In the genomic region with DNA sequence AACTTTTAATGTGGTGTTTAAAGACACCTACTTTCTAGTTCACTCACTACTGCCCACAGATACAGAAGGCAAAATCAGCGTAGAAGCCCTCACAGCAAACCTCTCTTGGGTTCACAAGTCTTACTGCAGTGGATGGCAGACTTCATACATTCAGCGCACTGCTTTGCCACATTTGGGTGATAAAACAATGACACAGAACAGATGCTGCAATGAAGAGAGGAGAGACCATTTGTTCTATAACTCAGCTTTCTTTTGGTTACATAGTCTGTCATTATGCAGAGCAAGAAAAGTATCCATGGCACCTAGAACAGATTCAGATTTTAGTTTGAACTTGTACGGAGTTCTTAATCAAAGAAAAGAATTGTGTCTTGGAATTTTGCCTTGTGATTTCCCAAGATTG, we compare ENCODE assay signal across 22 cellular contexts.
DNase-seq lines count a peak whose midpoint lies in the region; ATAC-seq and TF ChIP-seq lines count a peak whose summit lies in the region.
"Had no signal": no experiment of that assay in that cellular context is flagged by ENCODE, and none has a peak within 500 bp of the region (broad histone marks: within the 10 kb centered on the region; RNA-seq: fewer than 3 reads in every experiment).

No MANE protein-coding gene starts in this region.

- peak overlapping the region; percentile 13 for H3K4me2 ChIP-seq in hepatocyte
- H3K4me2 ChIP-seq: PC-9 had no signal

- H3K9me2 ChIP-seq in hepatocyte (replicated peaks; ENCODE audit: insufficient read depth): no peaks in the 10 kb centered on the region

- H3K36me3 ChIP-seq in hepatocyte (replicated peaks; ENCODE audit: insufficient read depth, low read depth) (no peaks in the 10 kb centered on the region), aorta (ENCODE audit: control insufficient read depth in 1 of 2, insufficient read depth in 2 of 2, low read length in 1 of 2) (no peaks in the 10 kb centered on the region), gastrocnemius medialis (no peaks in the 10 kb centered on the region)

- peak; percentile 10 for ATAC-seq in Right ventricle myocardium inferior
- no peak for ATAC-seq in left ventricle myocardium superior
- no peak for ATAC-seq in aorta (ENCODE audit: low FRiP score)
- ATAC-seq in gastrocnemius medialis: no peak

- in situ Hi-C loops in gastrocnemius medialis (cut with MboI; ENCODE audit: low sequenced_read_pairs in 4 of 4): no loop called here

- H3K27me3 ChIP-seq in hepatocyte: no peaks in the 10 kb centered on the region
- no peaks in the 10 kb centered on the region for H3K27me3 ChIP-seq in aorta (ENCODE audit: control insufficient read depth in 1 of 2, insufficient read depth in 2 of 2, low read length in 1 of 2)
- H3K27me3 ChIP-seq in gastrocnemius medialis: no peaks in the 10 kb centered on the region

- H3K27ac ChIP-seq in hepatocyte (no peak overlapping the region), aorta (ENCODE audit: low read depth in 1 of 2, low read length in 2 of 2) (peak overlapping the region; percentile 69 to 87), gastrocnemius medialis (no peak overlapping the region)
- H3K27ac ChIP-seq: HL-60, PC-9 had no signal

- H2AFZ ChIP-seq in hepatocyte: no peak overlapping the region
- H2AFZ ChIP-seq: PC-9 had no signal

- H4K20me1 ChIP-seq in hepatocyte (ENCODE audit: insufficient read depth, poor library complexity, severe bottlenecking): no peaks in the 10 kb centered on the region

- intact Hi-C loops in Right ventricle myocardium inferior (cut with DNase I): no loop called here
- intact Hi-C loops in left ventricle myocardium superior (cut with micrococcal nuclease): no loop called here
- intact Hi-C loops in aorta (cut with DNase I): no loop called here
- intact Hi-C loops in gastrocnemius medialis (cut with DNase I; ENCODE audit: low total_unique reads): no loop called here

- H3K4me1 ChIP-seq in hepatocyte (ENCODE audit: insufficient read depth) (peaks cover 7% of the 10 kb centered on the region), aorta (ENCODE audit: control insufficient read depth in 1 of 2, insufficient read depth in 2 of 2, low read length in 2 of 2) (peaks cover 3 to 11% of the 10 kb centered on the region in 2 donors), gastrocnemius medialis (no peaks in the 10 kb centered on the region)

- WGBS in hepatocyte (ENCODE audit: low lambda C conversion rate, missing lambda C conversion rate): 70% methylated on average over 3 of the region's 3 CpGs
- WGBS in aorta, 2 donors: 43 to 52% methylated on average over 3 of the region's 3 CpGs

- H3K9me3 ChIP-seq in hepatocyte (ENCODE audit: low read depth): no peaks in the 10 kb centered on the region
- no peaks in the 10 kb centered on the region for H3K9me3 ChIP-seq in aorta (ENCODE audit: control insufficient read depth, low read length)
- H3K9me3 ChIP-seq in gastrocnemius medialis: no peaks in the 10 kb centered on the region

- peaks cover 20% of the 10 kb centered on the region for H3K79me2 ChIP-seq in hepatocyte

- H3K4me3 ChIP-seq in hepatocyte: no peak overlapping the region
- no peak overlapping the region for H3K4me3 ChIP-seq in aorta (ENCODE audit: low read length in 2 of 2)
- H3K4me3 ChIP-seq in gastrocnemius medialis: no peak overlapping the region
- H3K4me3 ChIP-seq: PC-9 had no signal

- no peak for TF ChIP-seq POLR2A in gastrocnemius medialis (IDR thresholded peaks at IDR 0.05)

- DNase-seq in Right ventricle myocardium inferior (ENCODE audit: missing footprints): no peak
- DNase-seq in left ventricle myocardium superior: no peak
- DNase-seq in hepatocyte (ENCODE audit: low spot score): no peak
- DNase-seq in occipital lobe (lab: John Stamatoyannopoulos, UW): peak; percentile 3
- no peak for DNase-seq in aorta
- no peak for DNase-seq in activated CD4-positive, alpha-beta T cell treated with anti-CD3 and anti-CD28 coated beads for 4 hours
- DNase-seq in gastrocnemius medialis: no peak
- DNase-seq in NCI-H1105 (lab: John Stamatoyannopoulos, UW): no peak
- DNase-seq: 8988T, ACHN, Calu3, DND-41, NCI-H1092 treated with DMSO at 0.1 percent for 48 hours, NCI-H1436 treated with DMSO at 0.1 percent for 48 hours, NCI-H187 treated with DMSO at 0.1 percent for 48 hours, NCI-H2171 treated with DMSO at 0.1 percent for 48 hours, NCI-H345, NCI-H510A treated with DMSO at 0.1 percent for 48 hours, NCI-H748 treated with DMSO at 0.1 percent for 48 hours, PC-9, Right ventricle myocardium superior had no signal

- no peak for TF ChIP-seq CTCF in hepatocyte (IDR thresholded peaks at IDR 0.05; ENCODE audit: poor library complexity)
- no peak for TF ChIP-seq CTCF in gastrocnemius medialis (IDR thresholded peaks at IDR 0.05 in 4 of 5, conservative IDR thresholded peaks at IDR 0.05 in 1 of 5)

Comparison
In these comparisons a context has a peak if more than half of its experiments do, and no peak if none do; other contexts are left out.
1. H3K27ac ChIP-seq: peak in aorta (2 of 2); none in hepatocyte (single experiment) and gastrocnemius medialis (0 of 4).